In genomic region chr7:50303894-50304157, GRCh38 we compare ENCODE assay signal across 8 cellular contexts. TPM values are rescaled to one million over a fixed set of nuclear protein-coding genes. Genes with fewer than 3 reads are reported as not detected.
DNase-seq lines count a peak whose midpoint lies in the region; ATAC-seq and TF ChIP-seq lines count a peak whose summit lies in the region.

No MANE protein-coding gene starts in this region.

- DNase-seq in AG20443 (ENCODE audit: low spot score) (peak; percentile 25), dorsolateral prefrontal cortex (no peak), posterior vena cava (ENCODE audit: low spot score) (no peak), NCI-H510A (lab: John Stamatoyannopoulos, UW) (no peak), NCI-H345 (lab: John Stamatoyannopoulos, UW) (no peak)

- intact Hi-C loops in dorsolateral prefrontal cortex (cut with DNase I) (no loop called here), posterior vena cava (cut with DNase I) (no loop called here)

- peaks cover 0 to 73% (median 31%) of the 10 kb centered on the region in 45 donors for H3K27me3 ChIP-seq in dorsolateral prefrontal cortex
- no peaks in the 10 kb centered on the region for H3K27me3 ChIP-seq in parathyroid adenoma (ENCODE audit: control insufficient read depth, insufficient read depth, low read length)

- H3K4me1 ChIP-seq in parathyroid adenoma = no peaks in the 10 kb centered on the region

- H3K27ac ChIP-seq in dorsolateral prefrontal cortex = no peak overlapping the region
- H3K27ac ChIP-seq in parathyroid adenoma = no peak overlapping the region

- no peak overlapping the region for H2AFZ ChIP-seq in parathyroid adenoma

- H3K79me2 ChIP-seq in parathyroid adenoma = no peaks in the 10 kb centered on the region

- ATAC-seq in GM19351 (IDR thresholded peaks at IDR 0.05; ENCODE audit: unreplicated experiment) = peak; percentile 22
- peak; percentile 26 for ATAC-seq in HG03442 (IDR thresholded peaks at IDR 0.05; ENCODE audit: unreplicated experiment)

- peak overlapping the region in 53 of 59 donors; percentile 20 to 68 (median 44) for H3K4me3 ChIP-seq in dorsolateral prefrontal cortex
- H3K4me3 ChIP-seq in parathyroid adenoma (ENCODE audit: low read depth, low read length) = no peak overlapping the region

- no peak overlapping the region for H3K9ac ChIP-seq in parathyroid adenoma

- no peaks in the 10 kb centered on the region for H3K36me3 ChIP-seq in parathyroid adenoma (ENCODE audit: control insufficient read depth, insufficient read depth, low read length)

- TF ChIP-seq CTCF in dorsolateral prefrontal cortex (IDR thresholded peaks at IDR 0.05 in 54 of 56, conservative IDR thresholded peaks at IDR 0.05 in 2 of 56; ENCODE audit: low read depth in 1 of 56, partially characterized antibody in 56 of 56) (no peak), parathyroid adenoma (IDR thresholded peaks at IDR 0.05) (no peak)

- H3K4me2 ChIP-seq in parathyroid adenoma (ENCODE audit: low read length) = peak overlapping the region; percentile 75

- no peaks in the 10 kb centered on the region for H3K9me3 ChIP-seq in parathyroid adenoma (ENCODE audit: control insufficient read depth, low read length)

RNA-seq across cellular contexts. Expression of gene IKZF1, which starts 0.7 kb away (rescaled TPM):
- 10 to 100 TPM in 18 of 120 experiments, 1 to 10 TPM in 102; 1.7 to 15.4 (median 6.4) TPM for total RNA-seq in dorsolateral prefrontal cortex
- 10 to 100 TPM; 11.9 to 13.7 TPM for total RNA-seq in posterior vena cava
